ENCODE assay signal across 20 cellular contexts in the genomic region with DNA sequence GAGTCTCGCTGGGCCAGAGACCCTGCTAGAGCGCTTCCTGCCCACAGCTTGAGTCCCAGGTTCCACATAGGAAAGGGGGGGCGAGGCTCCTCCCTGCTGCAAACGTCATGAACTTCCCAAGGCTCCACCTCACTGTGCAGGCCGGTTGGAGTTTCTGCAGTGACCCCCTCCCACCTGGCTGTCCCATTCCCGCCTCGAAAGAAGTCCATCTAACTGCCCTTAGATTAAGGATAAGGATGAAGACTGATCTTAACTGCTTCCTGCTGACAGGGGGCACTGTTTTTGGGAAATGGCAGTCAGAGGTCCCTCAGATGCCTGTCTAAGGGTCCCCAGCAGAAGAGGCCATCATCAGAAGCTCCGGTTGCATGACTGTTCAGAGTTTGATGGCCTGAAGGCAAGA.
DNase-seq lines count a peak whose midpoint lies in the region; ATAC-seq and TF ChIP-seq lines count a peak whose summit lies in the region.
"Had no signal": no experiment of that assay in that cellular context is flagged by ENCODE, and none has a peak within 500 bp of the region (broad histone marks: within the 10 kb centered on the region; RNA-seq: fewer than 3 reads in every experiment).

No MANE protein-coding gene starts in this region.

- H3K36me3 Mint-ChIP-seq in GM23338 (ENCODE audit: low read depth): no peaks in the 10 kb centered on the region; the same call in 2 of the 3 replicates
- H3K36me3 Mint-ChIP-seq in chondrocyte (ENCODE audit: low read depth): no peaks in the 10 kb centered on the region
- H3K36me3 Mint-ChIP-seq in naive thymus-derived CD8-positive, alpha-beta T cell: no peaks in the 10 kb centered on the region

- H3K9me3 Mint-ChIP-seq in GM23338 (peaks cover 14% of the 10 kb centered on the region), chondrocyte (ENCODE audit: low read depth) (no peaks in the 10 kb centered on the region)
- H3K9me3 Mint-ChIP-seq in naive thymus-derived CD8-positive, alpha-beta T cell: no peaks in the 10 kb centered on the region
- H3K9me3 Mint-ChIP-seq: HFFc6 had no signal

- no peaks in the 10 kb centered on the region for H4K20me1 ChIP-seq in GM23338 (replicated peaks; ENCODE audit: insufficient read depth)

- ATAC-seq in GM23338: no peak
- no peak for ATAC-seq in sciatic nerve
- no peak for ATAC-seq in naive thymus-derived CD8-positive, alpha-beta T cell

- no peaks in the 10 kb centered on the region for H3K9me2 ChIP-seq in GM23338 (ENCODE audit: insufficient read depth)

- POLR2A ChIA-PET in naive thymus-derived CD8-positive, alpha-beta T cell (lab: Charles Lee): no interaction called here

- H3K27me3 Mint-ChIP-seq in GM23338 (ENCODE audit: insufficient read depth, low read depth, poor library complexity): peaks cover 11% of the 10 kb centered on the region
- H3K27me3 Mint-ChIP-seq in chondrocyte (ENCODE audit: low read depth): peaks cover 20% of the 10 kb centered on the region
- peaks cover 0 to 8% (median 0%) of the 10 kb centered on the region in 5 donors for H3K27me3 Mint-ChIP-seq in naive thymus-derived CD8-positive, alpha-beta T cell

- intact Hi-C loops in sciatic nerve (cut with DNase I): no loop called here

- no peak overlapping the region for H3K4me3 Mint-ChIP-seq in GM23338
- H3K4me3 Mint-ChIP-seq in chondrocyte (ENCODE audit: unreplicated experiment): no peak overlapping the region
- H3K4me3 Mint-ChIP-seq in naive thymus-derived CD8-positive, alpha-beta T cell: no peak overlapping the region
- H3K4me3 Mint-ChIP-seq: HFFc6 had no signal

- no peaks in the 10 kb centered on the region for H3K36me3 ChIP-seq in GM23338 (ENCODE audit: insufficient read depth)
- H3K36me3 ChIP-seq: MG63 had no signal

- H3K27ac ChIP-seq in GM23338 (ENCODE audit: low read depth): no peak overlapping the region
- H3K27ac ChIP-seq: HL-60, SK-N-MC had no signal

- no peaks in the 10 kb centered on the region for H3K27me3 ChIP-seq in GM23338 (ENCODE audit: insufficient read depth)
- H3K27me3 ChIP-seq: MG63 had no signal

- no peaks in the 10 kb centered on the region for H3F3A ChIP-seq in GM23338 (replicated peaks; ENCODE audit: low read depth)

- peaks cover 11% of the 10 kb centered on the region; the same call in 1 of the 2 replicates for H3K4me1 ChIP-seq in GM23338 (ENCODE audit: insufficient read depth)

- peak; percentile 50 to 54 for TF ChIP-seq CTCF in GM23338 (conservative IDR thresholded peaks at IDR 0.05; ENCODE audit: low read depth in 2 of 2)
- TF ChIP-seq CTCF in chondrocyte (IDR thresholded peaks at IDR 0.05): peak; percentile 9

- DNase-seq in activated effector memory CD4-positive, alpha-beta T cell treated with anti-CD3 and anti-CD28 coated beads, Interleukin-2, amount 50 U/mL, for 16 hours: peak; percentile 22
- DNase-seq in activated effector memory CD4-positive, alpha-beta T cell treated with Interleukin-2 at 50 U/mL for 16 hours: no peak
- DNase-seq in GM23338 (ENCODE audit: low spot score) (peak; percentile 47), chondrocyte (ENCODE audit: low spot score) (peak; percentile 41), sciatic nerve (ENCODE audit: low spot score) (peak; percentile 33), NCI-H345 (lab: John Stamatoyannopoulos, UW) (no peak)
- no peak for DNase-seq in activated CD4-positive, CD25-positive, alpha-beta regulatory T cell (lab: John Stamatoyannopoulos, UW)
- no peak for DNase-seq in naive thymus-derived CD8-positive, alpha-beta T cell
- DNase-seq: 8988T, C1 segment of cervical spinal cord, COR-L47, HFFc6, KG1, MG63, NCI-H1092 treated with DMSO at 0.1 percent for 48 hours, NCI-H1694 treated with DMSO at 0.1 percent for 48 hours, NCI-H446 treated with DMSO at 0.1 percent for 48 hours, NCI-H748 treated with DMSO at 0.1 percent for 48 hours had no signal

- H3K4me1 Mint-ChIP-seq in GM23338 (peaks cover 15% of the 10 kb centered on the region), chondrocyte (ENCODE audit: low read depth) (no peaks in the 10 kb centered on the region)
- H3K4me1 Mint-ChIP-seq in naive thymus-derived CD8-positive, alpha-beta T cell: no peaks in the 10 kb centered on the region

- H3K27ac Mint-ChIP-seq in GM23338 (no peak overlapping the region), chondrocyte (ENCODE audit: unreplicated experiment) (no peak overlapping the region)
- peak overlapping the region in 1 of 10 donors; percentile 44 for H3K27ac Mint-ChIP-seq in naive thymus-derived CD8-positive, alpha-beta T cell
- H3K27ac Mint-ChIP-seq: HFFc6 had no signal

- no peak overlapping the region for H3K4me3 ChIP-seq in GM23338
- H3K4me3 ChIP-seq: MG63, SK-N-MC had no signal

- no peak overlapping the region for H3K4me2 ChIP-seq in GM23338

- H2AFZ ChIP-seq in GM23338: no peak overlapping the region

- no peaks in the 10 kb centered on the region for H3K79me2 ChIP-seq in GM23338 (replicated peaks; ENCODE audit: insufficient read depth)

TF ChIP-seq in GM23338, 12 proteins besides CTCF, POLR2A, EP300 and RAD21:
- TF ChIP-seq STAT1 (IDR thresholded peaks at IDR 0.05; ENCODE audit: unreplicated experiment) (no peak), EZH2phosphoT487 (IDR thresholded peaks at IDR 0.05; ENCODE audit: unreplicated experiment) (no peak)
TF ChIP-seq in GM23338: peak in this region for 0.

Comparison
In these comparisons a context has a peak if more than half of its experiments do, and no peak if none do; other contexts are left out.
1. DNase-seq: peak in activated effector memory CD4-positive, alpha-beta T cell treated with anti-CD3 and anti-CD28 coated beads, Interleukin-2, amount 50 U/mL, for 16 hours (single experiment), GM23338 (single experiment), chondrocyte (single experiment) and sciatic nerve (single experiment); none in activated effector memory CD4-positive, alpha-beta T cell treated with Interleukin-2 at 50 U/mL for 16 hours (single experiment), activated CD4-positive, CD25-positive, alpha-beta regulatory T cell (0 of 4), naive thymus-derived CD8-positive, alpha-beta T cell (0 of 10) and NCI-H345 (single experiment).